Comparison of ENCODE assay signal across 1 cellular context in genomic region chr4:39637572-39638357, GRCh38.
A peak's percentile ranks its signal among the peaks of the same experiment; 100 is the strongest.
TF ChIP-seq lines count a peak whose summit lies in the region.

No MANE protein-coding gene starts in this region.

TF ChIP-seq in HepG2, 621 proteins besides CTCF, POLR2A, EP300 and RAD21 (continued from another document and continues in another):
- TF ChIP-seq ZNF280D (CRISPR knock-in tag; IDR thresholded peaks at IDR 0.05) (no peak), HMG20B (CRISPR knock-in tag; conservative IDR thresholded peaks at IDR 0.05) (no peak), SCMH1 (CRISPR knock-in tag; IDR thresholded peaks at IDR 0.05; ENCODE audit: borderline replicate concordance) (no peak), MLLT10 (CRISPR knock-in tag; IDR thresholded peaks at IDR 0.05) (no peak), ZNF432 (CRISPR knock-in tag; IDR thresholded peaks at IDR 0.05; ENCODE audit: borderline replicate concordance) (no peak), ZSCAN30 (CRISPR knock-in tag; IDR thresholded peaks at IDR 0.05) (no peak), U2AF1 (optimal IDR thresholded peaks at IDR 0.05; ENCODE audit: low read depth, low read length) (no peak), ETV6 (CRISPR knock-in tag; conservative IDR thresholded peaks at IDR 0.05) (no peak), ZSCAN31 (CRISPR knock-in tag; IDR thresholded peaks at IDR 0.05; ENCODE audit: low read depth) (no peak), TEAD2 (CRISPR knock-in tag; IDR thresholded peaks at IDR 0.05) (no peak), PHF8 (CRISPR knock-in tag; IDR thresholded peaks at IDR 0.05) (0 out of 2 replicates have a peak, but pooled peaks have one; percentile 19), PHF20 (CRISPR knock-in tag; IDR thresholded peaks at IDR 0.05) (no peak), ZNF136 (CRISPR knock-in tag; IDR thresholded peaks at IDR 0.05; ENCODE audit: low read depth) (no peak), ZNF766 (CRISPR knock-in tag; IDR thresholded peaks at IDR 0.05; ENCODE audit: borderline replicate concordance) (no peak), ETV5 (CRISPR knock-in tag; IDR thresholded peaks at IDR 0.05; ENCODE audit: borderline replicate concordance) (no peak), ZNF790 (CRISPR knock-in tag; IDR thresholded peaks at IDR 0.05; ENCODE audit: borderline replicate concordance) (no peak), ZNF780A (CRISPR knock-in tag; IDR thresholded peaks at IDR 0.05) (no peak), ZNF614 (CRISPR knock-in tag; IDR thresholded peaks at IDR 0.05; ENCODE audit: borderline replicate concordance) (no peak), LCORL (IDR thresholded peaks at IDR 0.05) (no peak), LCORL (CRISPR knock-in tag; IDR thresholded peaks at IDR 0.05) (no peak), ZFP91 (CRISPR knock-in tag; IDR thresholded peaks at IDR 0.05; ENCODE audit: borderline replicate concordance) (no peak), ZFP36 (IDR thresholded peaks at IDR 0.05; ENCODE audit: borderline replicate concordance, low read depth, low read length, partially characterized antibody) (no peak), NFYC (CRISPR knock-in tag; IDR thresholded peaks at IDR 0.05) (no peak), KLF9 (CRISPR knock-in tag; IDR thresholded peaks at IDR 0.05; ENCODE audit: low read depth) (no peak), PHF5A (CRISPR knock-in tag; IDR thresholded peaks at IDR 0.05; ENCODE audit: low read depth, unreplicated experiment) (no peak), ZIK1 (CRISPR knock-in tag; IDR thresholded peaks at IDR 0.05; ENCODE audit: borderline replicate concordance, low read depth) (no peak), MXD1 (CRISPR knock-in tag; IDR thresholded peaks at IDR 0.05) (no peak), FOXK2 (IDR thresholded peaks at IDR 0.05) (no peak), ZNF331 (CRISPR knock-in tag; IDR thresholded peaks at IDR 0.05) (no peak), MATR3 (CRISPR knock-in tag; IDR thresholded peaks at IDR 0.05) (no peak), HNRNPH1 (optimal IDR thresholded peaks at IDR 0.05; ENCODE audit: low read depth, low read length) (no peak), ZNF776 (CRISPR knock-in tag; IDR thresholded peaks at IDR 0.05) (no peak), BRD4 (CRISPR knock-in tag; IDR thresholded peaks at IDR 0.05) (no peak), ZNF816 (CRISPR knock-in tag; IDR thresholded peaks at IDR 0.05; ENCODE audit: borderline replicate concordance) (no peak), TBL1XR1 (IDR thresholded peaks at IDR 0.05; ENCODE audit: borderline replicate concordance, low read length, partially characterized antibody) (no peak), RBFOX2 (IDR thresholded peaks at IDR 0.05; ENCODE audit: low read depth, low read length) (no peak), EHMT2 (IDR thresholded peaks at IDR 0.05; ENCODE audit: borderline replicate concordance, low read depth, low read length) (no peak), HCFC1 (IDR thresholded peaks at IDR 0.05; ENCODE audit: low read depth, low read length) (no peak), SAP130 (CRISPR knock-in tag; IDR thresholded peaks at IDR 0.05; ENCODE audit: low read depth) (peak; percentile 69), ZNF883 (CRISPR knock-in tag; IDR thresholded peaks at IDR 0.05; ENCODE audit: not compliant biosample characterization) (no peak), ZNF431 (CRISPR knock-in tag; IDR thresholded peaks at IDR 0.05; ENCODE audit: borderline replicate concordance, low read depth) (no peak), ZNF296 (CRISPR knock-in tag; conservative IDR thresholded peaks at IDR 0.05) (no peak), SRY (CRISPR knock-in tag; IDR thresholded peaks at IDR 0.05) (no peak), ZFP82 (CRISPR knock-in tag; IDR thresholded peaks at IDR 0.05; ENCODE audit: borderline replicate concordance) (no peak), ZNF570 (CRISPR knock-in tag; IDR thresholded peaks at IDR 0.05; ENCODE audit: borderline replicate concordance) (no peak), DR1 (CRISPR knock-in tag; IDR thresholded peaks at IDR 0.05) (no peak), MAFF (IDR thresholded peaks at IDR 0.05; ENCODE audit: low read depth, low read length) (no peak), ZNF567 (CRISPR knock-in tag; IDR thresholded peaks at IDR 0.05; ENCODE audit: borderline replicate concordance) (no peak), FOXJ3 (CRISPR knock-in tag; IDR thresholded peaks at IDR 0.05; ENCODE audit: borderline replicate concordance) (no peak), HBP1 (CRISPR knock-in tag; IDR thresholded peaks at IDR 0.05; ENCODE audit: low read depth) (no peak)
- TF ChIP-seq, protein P1, sequence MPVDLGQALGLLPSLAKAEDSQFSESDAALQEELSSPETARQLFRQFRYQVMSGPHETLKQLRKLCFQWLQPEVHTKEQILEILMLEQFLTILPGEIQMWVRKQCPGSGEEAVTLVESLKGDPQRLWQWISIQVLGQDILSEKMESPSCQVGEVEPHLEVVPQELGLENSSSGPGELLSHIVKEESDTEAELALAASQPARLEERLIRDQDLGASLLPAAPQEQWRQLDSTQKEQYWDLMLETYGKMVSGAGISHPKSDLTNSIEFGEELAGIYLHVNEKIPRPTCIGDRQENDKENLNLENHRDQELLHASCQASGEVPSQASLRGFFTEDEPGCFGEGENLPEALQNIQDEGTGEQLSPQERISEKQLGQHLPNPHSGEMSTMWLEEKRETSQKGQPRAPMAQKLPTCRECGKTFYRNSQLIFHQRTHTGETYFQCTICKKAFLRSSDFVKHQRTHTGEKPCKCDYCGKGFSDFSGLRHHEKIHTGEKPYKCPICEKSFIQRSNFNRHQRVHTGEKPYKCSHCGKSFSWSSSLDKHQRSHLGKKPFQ (CRISPR knock-in tag; IDR thresholded peaks at IDR 0.05; ENCODE audit: insufficient replicate concordance), result no peak
- TF ChIP-seq, protein P2, sequence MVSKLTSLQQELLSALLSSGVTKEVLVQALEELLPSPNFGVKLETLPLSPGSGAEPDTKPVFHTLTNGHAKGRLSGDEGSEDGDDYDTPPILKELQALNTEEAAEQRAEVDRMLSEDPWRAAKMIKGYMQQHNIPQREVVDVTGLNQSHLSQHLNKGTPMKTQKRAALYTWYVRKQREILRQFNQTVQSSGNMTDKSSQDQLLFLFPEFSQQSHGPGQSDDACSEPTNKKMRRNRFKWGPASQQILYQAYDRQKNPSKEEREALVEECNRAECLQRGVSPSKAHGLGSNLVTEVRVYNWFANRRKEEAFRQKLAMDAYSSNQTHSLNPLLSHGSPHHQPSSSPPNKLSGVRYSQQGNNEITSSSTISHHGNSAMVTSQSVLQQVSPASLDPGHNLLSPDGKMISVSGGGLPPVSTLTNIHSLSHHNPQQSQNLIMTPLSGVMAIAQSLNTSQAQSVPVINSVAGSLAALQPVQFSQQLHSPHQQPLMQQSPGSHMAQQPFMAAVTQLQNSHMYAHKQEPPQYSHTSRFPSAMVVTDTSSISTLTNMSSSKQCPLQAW (CRISPR knock-in tag; IDR thresholded peaks at IDR 0.05), result no peak
- TF ChIP-seq, protein P3, sequence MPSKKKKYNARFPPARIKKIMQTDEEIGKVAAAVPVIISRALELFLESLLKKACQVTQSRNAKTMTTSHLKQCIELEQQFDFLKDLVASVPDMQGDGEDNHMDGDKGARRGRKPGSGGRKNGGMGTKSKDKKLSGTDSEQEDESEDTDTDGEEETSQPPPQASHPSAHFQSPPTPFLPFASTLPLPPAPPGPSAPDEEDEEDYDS (CRISPR knock-in tag; IDR thresholded peaks at IDR 0.05), result no peak
- TF ChIP-seq, protein P4, sequence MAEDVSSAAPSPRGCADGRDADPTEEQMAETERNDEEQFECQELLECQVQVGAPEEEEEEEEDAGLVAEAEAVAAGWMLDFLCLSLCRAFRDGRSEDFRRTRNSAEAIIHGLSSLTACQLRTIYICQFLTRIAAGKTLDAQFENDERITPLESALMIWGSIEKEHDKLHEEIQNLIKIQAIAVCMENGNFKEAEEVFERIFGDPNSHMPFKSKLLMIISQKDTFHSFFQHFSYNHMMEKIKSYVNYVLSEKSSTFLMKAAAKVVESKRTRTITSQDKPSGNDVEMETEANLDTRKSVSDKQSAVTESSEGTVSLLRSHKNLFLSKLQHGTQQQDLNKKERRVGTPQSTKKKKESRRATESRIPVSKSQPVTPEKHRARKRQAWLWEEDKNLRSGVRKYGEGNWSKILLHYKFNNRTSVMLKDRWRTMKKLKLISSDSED (CRISPR knock-in tag; IDR thresholded peaks at IDR 0.05), result no peak
- TF ChIP-seq, protein P5, sequence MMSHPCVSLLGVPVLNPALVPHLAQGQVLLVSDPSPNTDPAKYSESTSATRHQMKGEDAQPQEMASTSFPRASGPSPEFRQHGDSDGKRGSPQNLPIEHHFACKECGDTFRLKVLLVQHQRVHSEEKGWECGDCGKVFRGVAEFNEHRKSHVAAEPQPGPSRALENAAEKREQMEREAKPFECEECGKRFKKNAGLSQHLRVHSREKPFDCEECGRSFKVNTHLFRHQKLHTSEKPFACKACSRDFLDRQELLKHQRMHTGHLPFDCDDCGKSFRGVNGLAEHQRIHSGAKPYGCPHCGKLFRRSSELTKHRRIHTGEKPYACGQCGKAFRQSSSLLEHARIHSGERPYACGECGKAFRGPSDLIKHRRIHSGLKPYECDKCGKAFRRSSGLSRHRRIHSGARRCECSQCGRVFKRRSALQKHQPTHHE (CRISPR knock-in tag; IDR thresholded peaks at IDR 0.05; ENCODE audit: borderline replicate concordance), result no peak; the same call in 1 of the 2 replicates
- TF ChIP-seq, protein P6, sequence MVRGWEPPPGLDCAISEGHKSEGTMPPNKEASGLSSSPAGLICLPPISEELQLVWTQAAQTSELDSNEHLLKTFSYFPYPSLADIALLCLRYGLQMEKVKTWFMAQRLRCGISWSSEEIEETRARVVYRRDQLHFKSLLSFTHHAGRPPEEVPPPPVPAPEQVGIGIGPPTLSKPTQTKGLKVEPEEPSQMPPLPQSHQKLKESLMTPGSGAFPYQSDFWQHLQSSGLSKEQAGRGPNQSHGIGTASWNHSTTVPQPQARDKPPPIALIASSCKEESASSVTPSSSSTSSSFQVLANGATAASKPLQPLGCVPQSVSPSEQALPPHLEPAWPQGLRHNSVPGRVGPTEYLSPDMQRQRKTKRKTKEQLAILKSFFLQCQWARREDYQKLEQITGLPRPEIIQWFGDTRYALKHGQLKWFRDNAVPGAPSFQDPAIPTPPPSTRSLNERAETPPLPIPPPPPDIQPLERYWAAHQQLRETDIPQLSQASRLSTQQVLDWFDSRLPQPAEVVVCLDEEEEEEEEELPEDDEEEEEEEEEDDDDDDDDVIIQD (CRISPR knock-in tag; IDR thresholded peaks at IDR 0.05; ENCODE audit: low read depth), result no peak
